1 cellular context compared by ENCODE assay signal in the genomic region with DNA sequence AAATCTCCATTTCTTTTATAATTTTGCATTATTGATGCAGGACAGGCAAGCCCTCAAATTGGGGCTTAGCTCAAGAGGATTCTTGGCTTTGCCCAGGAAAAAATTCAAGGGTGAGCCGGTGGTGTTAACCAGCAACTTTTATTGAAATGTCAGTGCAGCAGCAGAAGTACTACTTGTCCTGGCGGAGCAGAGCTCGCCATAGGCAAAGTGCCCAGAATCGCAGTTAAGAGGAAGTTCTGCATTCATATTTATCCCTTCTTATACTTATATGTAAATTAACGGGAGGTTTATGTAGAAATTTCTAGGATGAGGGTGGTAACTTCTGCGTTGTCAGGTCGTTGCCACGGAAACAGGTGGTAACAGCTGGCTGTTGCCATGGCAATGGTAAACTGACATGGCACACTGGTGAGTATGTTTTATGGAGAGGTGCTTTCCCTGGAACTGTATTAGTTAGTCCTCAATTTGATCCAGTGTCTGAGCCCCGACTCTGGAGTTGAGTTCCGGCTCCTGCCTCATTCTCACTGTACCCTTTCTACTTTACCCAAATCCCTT.
TF ChIP-seq lines count a peak whose summit lies in the region.

No MANE protein-coding gene starts in this region.

TF ChIP-seq in GM23338, 12 proteins besides CTCF, POLR2A, EP300 and RAD21 (continued from another document):
- TF ChIP-seq ZNF114 (CRISPR knock-in tag; IDR thresholded peaks at IDR 0.05) (no peak), POLR2AphosphoS5 (IDR thresholded peaks at IDR 0.05; ENCODE audit: low read depth) (no peak), JUNB (IDR thresholded peaks at IDR 0.05; ENCODE audit: unreplicated experiment) (no peak), EZH2 (IDR thresholded peaks at IDR 0.05; ENCODE audit: low read depth, unreplicated experiment) (no peak)
